28 cellular contexts compared by ENCODE assay signal in the genomic region with DNA sequence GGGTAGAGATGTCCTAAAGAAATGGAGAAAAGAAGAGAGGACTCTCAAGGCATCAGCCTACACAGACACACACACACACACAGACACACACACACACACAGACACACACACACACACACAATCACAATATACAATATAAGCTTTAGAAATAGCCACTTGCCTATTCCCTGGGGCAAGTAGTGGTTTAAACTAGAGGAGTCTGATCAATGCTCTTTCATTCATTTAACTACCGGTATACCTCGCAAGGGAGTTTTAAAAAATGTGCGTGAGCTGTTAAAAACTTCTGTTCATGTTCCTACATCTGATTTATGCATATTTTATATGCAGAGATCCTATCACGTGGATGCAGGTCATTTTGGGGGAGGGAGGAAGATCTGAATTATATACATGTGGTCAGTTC. TPM values are rescaled to one million over a fixed set of nuclear protein-coding genes. Genes with fewer than 3 reads are reported as not detected.
"Had no signal": no experiment of that assay in that cellular context is flagged by ENCODE, and none has a peak within 500 bp of the region (broad histone marks: within the 10 kb centered on the region; RNA-seq: fewer than 3 reads in every experiment).

No MANE protein-coding gene starts in this region.

- FAIRE-seq: colon, endothelial cell of umbilical vein, frontal cortex, islet of Langerhans, keratinocyte had no signal

- H3K4me1 ChIP-seq: esophagus squamous epithelium, gastroesophageal sphincter, left lung, lower lobe of right lung had no signal

- H3K4me3 ChIP-seq: coronary artery, dorsolateral prefrontal cortex, esophagus squamous epithelium, gastroesophageal sphincter, heart left ventricle, hepatocyte, left lung, lower lobe of right lung, mucosa of descending colon had no signal

- H3K27ac ChIP-seq: coronary artery, dorsolateral prefrontal cortex, epithelial cell of prostate, esophagus squamous epithelium, gastroesophageal sphincter, heart left ventricle, hepatocyte, left lung, lower lobe of right lung had no signal

- H2AFZ ChIP-seq: hepatocyte had no signal

- H3K4me2 ChIP-seq: hepatocyte had no signal

- DNase-seq: dermis blood vessel endothelial cell; dorsolateral prefrontal cortex; effector CD4-positive, alpha-beta T cell; effector memory CD4-positive, alpha-beta T cell; erythroblast; esophagus squamous epithelium; foreskin fibroblast; heart left ventricle; hypothalamus; left cardiac atrium; left lung; left ventricle myocardium superior; lower lobe of right lung; mesenchymal stem cell; mucosa of descending colon; naive B cell; naive thymus-derived CD8-positive, alpha-beta T cell had no signal

- ATAC-seq: esophagus mucosa; gastroesophageal sphincter; heart left ventricle; left cardiac atrium; left lung; left ventricle myocardium superior; lower lobe of right lung; mucosa of descending colon; naive thymus-derived CD8-positive, alpha-beta T cell had no signal

- H3K9me3 ChIP-seq: esophagus squamous epithelium, gastroesophageal sphincter, heart left ventricle, left lung, lower lobe of right lung, mucosa of descending colon had no signal

- H3K79me2 ChIP-seq: hepatocyte had no signal

- H3K27me3 ChIP-seq: dorsolateral prefrontal cortex, esophagus squamous epithelium, gastroesophageal sphincter, heart left ventricle, hepatocyte, left lung had no signal

RNA-seq across cellular contexts. Expression of a gene that starts 56.7 kb away (rescaled TPM):
- total RNA-seq: dermis blood vessel endothelial cell; endothelial cell of umbilical vein; esophagus mucosa; lower lobe of right lung; mesenteric fat pad; naive thymus-derived CD8-positive, alpha-beta T cell had no signal
- polyA plus RNA-seq: endothelial cell of umbilical vein; keratinocyte; naive thymus-derived CD8-positive, alpha-beta T cell had no signal
